ENCODE assay signal across 9 cellular contexts in the genomic region with DNA sequence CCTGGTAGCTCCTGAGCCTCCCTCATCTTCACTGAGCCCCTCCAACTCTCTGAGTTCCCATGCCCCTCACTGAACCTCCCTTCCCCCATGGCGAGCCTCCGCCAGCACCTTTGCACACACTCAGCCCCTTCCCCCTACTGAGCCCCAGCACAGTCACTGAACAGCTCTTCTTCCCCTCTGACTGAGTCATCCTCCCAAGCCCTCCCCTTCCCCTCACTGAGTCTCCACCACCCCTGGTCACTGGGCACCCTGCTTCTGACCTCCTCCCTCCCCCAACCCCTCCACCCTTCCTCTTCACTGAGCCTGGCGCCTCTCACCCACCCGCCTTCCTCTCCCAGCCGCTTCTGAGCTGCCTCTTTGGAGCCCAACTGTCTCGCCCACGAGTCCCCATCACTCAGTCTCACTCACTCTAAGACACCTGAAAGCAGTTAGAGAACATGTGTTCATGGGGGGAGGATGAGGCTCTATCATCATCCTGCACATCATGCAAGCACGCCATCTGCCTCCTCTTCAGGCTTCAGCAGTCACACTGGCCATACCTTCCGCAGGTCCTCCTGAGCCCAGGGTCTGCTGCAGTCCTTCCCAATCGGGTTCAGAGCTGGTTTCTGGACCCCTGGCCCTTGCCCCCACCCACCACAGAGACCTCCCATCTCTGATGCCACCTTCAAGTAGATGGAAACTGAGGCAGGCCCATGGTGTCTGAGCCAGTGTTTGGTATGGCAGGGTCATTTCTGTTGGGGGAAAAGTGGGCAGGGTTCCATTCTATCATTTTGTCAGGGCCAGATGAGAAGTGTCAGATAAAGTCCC. TPM values are rescaled to one million over a fixed set of nuclear protein-coding genes. Genes with fewer than 3 reads are reported as not detected.
DNase-seq lines count a peak whose midpoint lies in the region; ATAC-seq and TF ChIP-seq lines count a peak whose summit lies in the region.
"Had no signal": no experiment of that assay in that cellular context is flagged by ENCODE, and none has a peak within 500 bp of the region (broad histone marks: within the 10 kb centered on the region; RNA-seq: fewer than 3 reads in every experiment).

No MANE protein-coding gene starts in this region.

- peak; percentile 21 for DNase-seq in NCI-H146 (lab: John Stamatoyannopoulos, UW)
- no peak for DNase-seq in NCI-H146 treated with DMSO at 0.1 percent for 48 hours (lab: John Stamatoyannopoulos, UW; ENCODE audit: unreplicated experiment)
- DNase-seq in activated naive CD4-positive, alpha-beta T cell treated with anti-CD3 and anti-CD28 coated beads, Interleukin-2, amount 50 U/mL, for 72 hours (ENCODE audit: low spot score in 2 of 2) = no peak
- peak; percentile 92 for DNase-seq in osteoblast (ENCODE audit: insufficient read length, low spot score, missing footprints)

- no peak overlapping the region for H3K4me3 ChIP-seq in HUES48 (ENCODE audit: low read depth, low read length)
- no peak overlapping the region for H3K4me3 ChIP-seq in osteoblast (ENCODE audit: insufficient read depth, low read length)

- no peak overlapping the region for H3K4me2 ChIP-seq in osteoblast (ENCODE audit: insufficient read depth, low read length)

- no peaks in the 10 kb centered on the region for H4K20me1 ChIP-seq in osteoblast (ENCODE audit: insufficient read depth, low read length)

- TF ChIP-seq CTCF in osteoblast (IDR thresholded peaks at IDR 0.05; ENCODE audit: extremely low read depth, low read depth, low read length) = no peak

- H3K36me3 Mint-ChIP-seq in activated naive CD4-positive, alpha-beta T cell treated with anti-CD3 and anti-CD28 coated beads, Interleukin-2, amount 50 U/mL, for 72 hours = no peaks in the 10 kb centered on the region

- no peak overlapping the region for H3K27ac Mint-ChIP-seq in activated naive CD4-positive, alpha-beta T cell treated with anti-CD3 and anti-CD28 coated beads, Interleukin-2, amount 50 U/mL, for 72 hours

- no peak overlapping the region for H3K9ac ChIP-seq in HUES48 (ENCODE audit: low read depth, low read length)

- peaks cover 5% of the 10 kb centered on the region for H3K79me2 ChIP-seq in osteoblast (ENCODE audit: insufficient read depth, low read length)

- H3K27me3 ChIP-seq in HUES48 (ENCODE audit: control insufficient read depth, insufficient read depth, low read length) (no peaks in the 10 kb centered on the region), osteoblast (ENCODE audit: insufficient read depth, low read length) (peaks cover 6% of the 10 kb centered on the region)

- peak; percentile 30 to 47 for ATAC-seq in activated naive CD4-positive, alpha-beta T cell treated with anti-CD3 and anti-CD28 coated beads, Interleukin-2, amount 50 U/mL, for 72 hours
- ATAC-seq in HG02938 (IDR thresholded peaks at IDR 0.05; ENCODE audit: unreplicated experiment) = no peak
- ATAC-seq in HG02759 (IDR thresholded peaks at IDR 0.05; ENCODE audit: unreplicated experiment) = no peak
- ATAC-seq in GM19452 (IDR thresholded peaks at IDR 0.05; ENCODE audit: unreplicated experiment) = no peak

- H3K9me3 ChIP-seq in HUES48 (ENCODE audit: control insufficient read depth, insufficient read depth, low read length) (no peaks in the 10 kb centered on the region), osteoblast (ENCODE audit: low read depth, low read length) (no peaks in the 10 kb centered on the region)

- H3K36me3 ChIP-seq in HUES48 (ENCODE audit: control insufficient read depth, insufficient read depth, low read length) (peaks cover 14% of the 10 kb centered on the region), osteoblast (ENCODE audit: insufficient read depth, low read length) (no peaks in the 10 kb centered on the region)

- peaks cover 20% of the 10 kb centered on the region for H3K4me1 ChIP-seq in HUES48 (ENCODE audit: control insufficient read depth, insufficient read depth, low read length)
- H3K4me1 ChIP-seq in osteoblast (ENCODE audit: insufficient read depth, low read length) = peaks cover 9% of the 10 kb centered on the region

- H2AFZ ChIP-seq in osteoblast (ENCODE audit: low read length) = no peak overlapping the region

- no peaks in the 10 kb centered on the region for H3K9me3 Mint-ChIP-seq in activated naive CD4-positive, alpha-beta T cell treated with anti-CD3 and anti-CD28 coated beads, Interleukin-2, amount 50 U/mL, for 72 hours

- H3K27ac ChIP-seq in HUES48 (ENCODE audit: low read depth, low read length) = peak overlapping the region; percentile 78
- no peak overlapping the region for H3K27ac ChIP-seq in osteoblast (ENCODE audit: low read depth, low read length)

RNA-seq across cellular contexts. Expression of a gene that starts 2.0 kb away (rescaled TPM):
- total RNA-seq in activated naive CD4-positive, alpha-beta T cell treated with anti-CD3 and anti-CD28 coated beads, Interleukin-2, amount 50 U/mL, for 72 hours = under 1 TPM in 1 of 2 donors, not detected in 1; 0.29 TPM
- total RNA-seq in osteoblast = 6.5 TPM in 2 replicates

RNA-seq across cellular contexts. Expression of a gene that starts 21.1 kb away (rescaled TPM):
- total RNA-seq in activated naive CD4-positive, alpha-beta T cell treated with anti-CD3 and anti-CD28 coated beads, Interleukin-2, amount 50 U/mL, for 72 hours = under 1 TPM in 1 of 2 donors, not detected in 1; 0.09 TPM
- 10.0 and 11.2 TPM in 2 replicates for total RNA-seq in osteoblast
- total RNA-seq: T-helper 2 cell treated with Interferon-gamma antibody and Interleukin-4, amounts not matched to agents 100 ng/mL and 5 ng/mL, for 36 hours had no signal

RNA-seq across cellular contexts. Expression of a gene that starts 31.2 kb away (rescaled TPM):
- under 1 TPM in 1 of 2 donors, not detected in 1; 0.27 TPM for total RNA-seq in activated naive CD4-positive, alpha-beta T cell treated with anti-CD3 and anti-CD28 coated beads, Interleukin-2, amount 50 U/mL, for 72 hours
- total RNA-seq in osteoblast = not detected in 2 replicates
- total RNA-seq: T-helper 2 cell treated with Interferon-gamma antibody and Interleukin-4, amounts not matched to agents 100 ng/mL and 5 ng/mL, for 36 hours had no signal

Comparison
In these comparisons a context has a peak if more than half of its experiments do, and no peak if none do; other contexts are left out.
1. DNase-seq: peak in NCI-H146 (single experiment) and osteoblast (single experiment); none in NCI-H146 treated with DMSO at 0.1 percent for 48 hours (single experiment) and activated naive CD4-positive, alpha-beta T cell treated with anti-CD3 and anti-CD28 coated beads, Interleukin-2, amount 50 U/mL, for 72 hours (0 of 2).
2. ATAC-seq: peak in activated naive CD4-positive, alpha-beta T cell treated with anti-CD3 and anti-CD28 coated beads, Interleukin-2, amount 50 U/mL, for 72 hours (2 of 2); none in HG02938 (single experiment), HG02759 (single experiment) and GM19452 (single experiment).
3. RNA of a gene that starts 21.1 kb away (total RNA-seq): 10.0 to 11.2 TPM in osteoblast; 0.09 TPM in activated naive CD4-positive, alpha-beta T cell treated with anti-CD3 and anti-CD28 coated beads, Interleukin-2, amount 50 U/mL, for 72 hours; every median in the first group is over 10 times any median in the second.